In genomic region chr15:65837301-65838283, GRCh38 we compare ENCODE assay signal across 1 cellular context.
TF ChIP-seq lines count a peak whose summit lies in the region.

No MANE protein-coding gene starts in this region.

TF ChIP-seq in K562, 482 proteins besides CTCF, POLR2A, EP300 and RAD21 (continued from another document and continues in another):
- no peak for TF ChIP-seq KAT2B (IDR thresholded peaks at IDR 0.05; ENCODE audit: low read depth, low read length)
- TF ChIP-seq ZNF639 (CRISPR knock-in tag; conservative IDR thresholded peaks at IDR 0.05 in 1 of 2, IDR thresholded peaks at IDR 0.05 in 1 of 2): no peak; a peak in 2 of 4 replicates
- no peak for TF ChIP-seq NR2C1 (IDR thresholded peaks at IDR 0.05)
- no peak; the same call in 1 of the 2 replicates for TF ChIP-seq NR2C1 (tag; IDR thresholded peaks at IDR 0.05)
- no peak for TF ChIP-seq TSC22D4 (tag; IDR thresholded peaks at IDR 0.05)
- peak; percentile 27; the same call in 1 of the 2 replicates for TF ChIP-seq CHAMP1 (IDR thresholded peaks at IDR 0.05)
- peak; percentile 42; the same call in 1 of the 2 replicates for TF ChIP-seq MAFF (IDR thresholded peaks at IDR 0.05; ENCODE audit: low read length)
- peak; percentile 92 for TF ChIP-seq C11orf30 (IDR thresholded peaks at IDR 0.05; ENCODE audit: low read depth)
- peak; percentile 66 for TF ChIP-seq E2F8 (IDR thresholded peaks at IDR 0.05; ENCODE audit: low read depth, partially characterized antibody)
- TF ChIP-seq ZNF175 (CRISPR knock-in tag; IDR thresholded peaks at IDR 0.05; ENCODE audit: low read depth): 0 out of 2 replicates have a peak, but pooled peaks have one; percentile 56
- peak; percentile 77 for TF ChIP-seq BCOR (IDR thresholded peaks at IDR 0.05)
- TF ChIP-seq PTBP1 (IDR thresholded peaks at IDR 0.05; ENCODE audit: low read depth, low read length): no peak
- TF ChIP-seq, protein P1, sequence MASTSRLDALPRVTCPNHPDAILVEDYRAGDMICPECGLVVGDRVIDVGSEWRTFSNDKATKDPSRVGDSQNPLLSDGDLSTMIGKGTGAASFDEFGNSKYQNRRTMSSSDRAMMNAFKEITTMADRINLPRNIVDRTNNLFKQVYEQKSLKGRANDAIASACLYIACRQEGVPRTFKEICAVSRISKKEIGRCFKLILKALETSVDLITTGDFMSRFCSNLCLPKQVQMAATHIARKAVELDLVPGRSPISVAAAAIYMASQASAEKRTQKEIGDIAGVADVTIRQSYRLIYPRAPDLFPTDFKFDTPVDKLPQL (IDR thresholded peaks at IDR 0.05; ENCODE audit: extremely low read depth, insufficient read length): no peak
- no peak for TF ChIP-seq ZNF780A (CRISPR knock-in tag; IDR thresholded peaks at IDR 0.05)
- TF ChIP-seq DMBX1 (CRISPR knock-in tag; IDR thresholded peaks at IDR 0.05; ENCODE audit: borderline replicate concordance): no peak
- no peak for TF ChIP-seq USF1 (CRISPR knock-in tag; IDR thresholded peaks at IDR 0.05)
- no peak for TF ChIP-seq ZNF124 (CRISPR knock-in tag; IDR thresholded peaks at IDR 0.05)
- TF ChIP-seq HMGN3 (IDR thresholded peaks at IDR 0.05; ENCODE audit: borderline replicate concordance, extremely low read depth, insufficient read length, low read depth, low read length): no peak
- TF ChIP-seq, protein P2, sequence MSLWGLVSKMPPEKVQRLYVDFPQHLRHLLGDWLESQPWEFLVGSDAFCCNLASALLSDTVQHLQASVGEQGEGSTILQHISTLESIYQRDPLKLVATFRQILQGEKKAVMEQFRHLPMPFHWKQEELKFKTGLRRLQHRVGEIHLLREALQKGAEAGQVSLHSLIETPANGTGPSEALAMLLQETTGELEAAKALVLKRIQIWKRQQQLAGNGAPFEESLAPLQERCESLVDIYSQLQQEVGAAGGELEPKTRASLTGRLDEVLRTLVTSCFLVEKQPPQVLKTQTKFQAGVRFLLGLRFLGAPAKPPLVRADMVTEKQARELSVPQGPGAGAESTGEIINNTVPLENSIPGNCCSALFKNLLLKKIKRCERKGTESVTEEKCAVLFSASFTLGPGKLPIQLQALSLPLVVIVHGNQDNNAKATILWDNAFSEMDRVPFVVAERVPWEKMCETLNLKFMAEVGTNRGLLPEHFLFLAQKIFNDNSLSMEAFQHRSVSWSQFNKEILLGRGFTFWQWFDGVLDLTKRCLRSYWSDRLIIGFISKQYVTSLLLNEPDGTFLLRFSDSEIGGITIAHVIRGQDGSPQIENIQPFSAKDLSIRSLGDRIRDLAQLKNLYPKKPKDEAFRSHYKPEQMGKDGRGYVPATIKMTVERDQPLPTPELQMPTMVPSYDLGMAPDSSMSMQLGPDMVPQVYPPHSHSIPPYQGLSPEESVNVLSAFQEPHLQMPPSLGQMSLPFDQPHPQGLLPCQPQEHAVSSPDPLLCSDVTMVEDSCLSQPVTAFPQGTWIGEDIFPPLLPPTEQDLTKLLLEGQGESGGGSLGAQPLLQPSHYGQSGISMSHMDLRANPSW (CRISPR knock-in tag; IDR thresholded peaks at IDR 0.05): no peak
- TF ChIP-seq, protein P3, sequence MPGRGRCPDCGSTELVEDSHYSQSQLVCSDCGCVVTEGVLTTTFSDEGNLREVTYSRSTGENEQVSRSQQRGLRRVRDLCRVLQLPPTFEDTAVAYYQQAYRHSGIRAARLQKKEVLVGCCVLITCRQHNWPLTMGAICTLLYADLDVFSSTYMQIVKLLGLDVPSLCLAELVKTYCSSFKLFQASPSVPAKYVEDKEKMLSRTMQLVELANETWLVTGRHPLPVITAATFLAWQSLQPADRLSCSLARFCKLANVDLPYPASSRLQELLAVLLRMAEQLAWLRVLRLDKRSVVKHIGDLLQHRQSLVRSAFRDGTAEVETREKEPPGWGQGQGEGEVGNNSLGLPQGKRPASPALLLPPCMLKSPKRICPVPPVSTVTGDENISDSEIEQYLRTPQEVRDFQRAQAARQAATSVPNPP (IDR thresholded peaks at IDR 0.05; ENCODE audit: borderline replicate concordance, insufficient read depth, insufficient read length): no peak
- no peak for TF ChIP-seq ZFP1 (CRISPR knock-in tag; IDR thresholded peaks at IDR 0.05)
- no peak for TF ChIP-seq NR1H2 (CRISPR knock-in tag; IDR thresholded peaks at IDR 0.05)
- no peak for TF ChIP-seq E2F3 (CRISPR knock-in tag; IDR thresholded peaks at IDR 0.05)
- TF ChIP-seq FOXJ2 (tag; IDR thresholded peaks at IDR 0.05): peak; percentile 21; the same call in 1 of the 2 replicates
- TF ChIP-seq FOXP1 (CRISPR knock-in tag; IDR thresholded peaks at IDR 0.05): no peak
- peak; percentile 68 for TF ChIP-seq L3MBTL2 (IDR thresholded peaks at IDR 0.05)
- TF ChIP-seq FOXM1 (IDR thresholded peaks at IDR 0.05; ENCODE audit: low read depth): peak; percentile 40
- no peak for TF ChIP-seq FOXM1 (CRISPR knock-in tag; IDR thresholded peaks at IDR 0.05; ENCODE audit: low read depth)
- TF ChIP-seq COPS2 (conservative IDR thresholded peaks at IDR 0.05): no peak
- TF ChIP-seq HLTF (IDR thresholded peaks at IDR 0.05): peak; percentile 84
- TF ChIP-seq MTA1 (IDR thresholded peaks at IDR 0.05; ENCODE audit: borderline replicate concordance): peak; percentile 91
- TF ChIP-seq ZNF444 (CRISPR knock-in tag; IDR thresholded peaks at IDR 0.05): no peak
- no peak for TF ChIP-seq CREB5 (CRISPR knock-in tag; IDR thresholded peaks at IDR 0.05)
- TF ChIP-seq HMBOX1 (IDR thresholded peaks at IDR 0.05): peak; percentile 99
- TF ChIP-seq HDGF (IDR thresholded peaks at IDR 0.05): peak; percentile 89; the same call in 1 of the 2 replicates
- TF ChIP-seq GTF2F1 (IDR thresholded peaks at IDR 0.05; ENCODE audit: low read depth, low read length): no peak
- no peak for TF ChIP-seq FOXK1 (CRISPR knock-in tag; IDR thresholded peaks at IDR 0.05; ENCODE audit: borderline replicate concordance)
- TF ChIP-seq, protein P4, sequence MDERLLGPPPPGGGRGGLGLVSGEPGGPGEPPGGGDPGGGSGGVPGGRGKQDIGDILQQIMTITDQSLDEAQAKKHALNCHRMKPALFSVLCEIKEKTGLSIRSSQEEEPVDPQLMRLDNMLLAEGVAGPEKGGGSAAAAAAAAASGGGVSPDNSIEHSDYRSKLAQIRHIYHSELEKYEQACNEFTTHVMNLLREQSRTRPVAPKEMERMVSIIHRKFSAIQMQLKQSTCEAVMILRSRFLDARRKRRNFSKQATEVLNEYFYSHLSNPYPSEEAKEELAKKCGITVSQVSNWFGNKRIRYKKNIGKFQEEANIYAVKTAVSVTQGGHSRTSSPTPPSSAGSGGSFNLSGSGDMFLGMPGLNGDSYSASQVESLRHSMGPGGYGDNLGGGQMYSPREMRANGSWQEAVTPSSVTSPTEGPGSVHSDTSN (CRISPR knock-in tag; IDR thresholded peaks at IDR 0.05; ENCODE audit: low read depth): no peak
- TF ChIP-seq, protein P4 (tag; conservative IDR thresholded peaks at IDR 0.05; ENCODE audit: low read depth): no peak
- peak; percentile 90 for TF ChIP-seq ZNF316 (IDR thresholded peaks at IDR 0.05)
- no peak for TF ChIP-seq TEAD2 (tag; IDR thresholded peaks at IDR 0.05)
- no peak for TF ChIP-seq PHB (CRISPR knock-in tag; IDR thresholded peaks at IDR 0.05)
- TF ChIP-seq, protein P5, sequence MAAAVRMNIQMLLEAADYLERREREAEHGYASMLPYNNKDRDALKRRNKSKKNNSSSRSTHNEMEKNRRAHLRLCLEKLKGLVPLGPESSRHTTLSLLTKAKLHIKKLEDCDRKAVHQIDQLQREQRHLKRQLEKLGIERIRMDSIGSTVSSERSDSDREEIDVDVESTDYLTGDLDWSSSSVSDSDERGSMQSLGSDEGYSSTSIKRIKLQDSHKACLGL (CRISPR knock-in tag; IDR thresholded peaks at IDR 0.05; ENCODE audit: borderline replicate concordance, poor library complexity, severe bottlenecking): no peak
- TF ChIP-seq ZNF77 (CRISPR knock-in tag; IDR thresholded peaks at IDR 0.05): no peak
- no peak for TF ChIP-seq ATF2 (CRISPR knock-in tag; IDR thresholded peaks at IDR 0.05)
- peak in 1 of 2 experiments; percentile 29; a peak in 2 of 4 replicates for TF ChIP-seq KDM1A (IDR thresholded peaks at IDR 0.05)
